In the genomic region with DNA sequence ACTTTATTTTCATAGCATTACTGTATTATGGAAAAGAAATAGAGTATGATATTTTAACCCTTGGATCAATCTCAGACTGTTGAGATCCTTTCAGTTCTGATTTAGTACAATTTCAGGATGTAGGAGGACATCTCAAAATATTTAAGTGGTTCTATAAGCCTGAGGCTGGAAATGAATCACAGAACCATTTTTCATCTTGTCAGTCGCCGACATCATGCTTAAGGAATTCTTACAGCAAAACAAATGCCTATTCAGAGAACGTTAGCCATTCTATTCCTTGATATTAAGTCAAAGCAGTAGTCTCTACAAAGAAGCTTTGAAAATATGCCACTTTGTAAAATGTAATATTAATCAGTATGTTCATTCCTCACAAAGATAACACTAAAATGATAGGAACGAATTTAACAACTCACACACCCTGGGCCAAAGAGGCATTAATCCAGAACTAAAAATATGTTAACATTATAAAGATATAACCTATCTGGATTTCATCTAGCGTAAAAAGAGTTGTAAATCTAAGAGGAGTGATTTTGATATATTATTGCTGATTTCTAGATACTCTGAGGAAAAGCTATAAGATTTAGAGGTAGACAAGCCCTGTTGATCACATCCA, we compare ENCODE assay signal across 1 cellular context.
TF ChIP-seq lines count a peak whose summit lies in the region.

No MANE protein-coding gene starts in this region.

TF ChIP-seq in A549, 52 proteins besides CTCF, POLR2A, EP300 and RAD21 (continued from another document):
- TF ChIP-seq BHLHE40 (IDR thresholded peaks at IDR 0.05; ENCODE audit: low read depth, low read length) (no peak), TFCP2L1 (CRISPR knock-in tag; IDR thresholded peaks at IDR 0.05) (no peak)
